In the genomic region with DNA sequence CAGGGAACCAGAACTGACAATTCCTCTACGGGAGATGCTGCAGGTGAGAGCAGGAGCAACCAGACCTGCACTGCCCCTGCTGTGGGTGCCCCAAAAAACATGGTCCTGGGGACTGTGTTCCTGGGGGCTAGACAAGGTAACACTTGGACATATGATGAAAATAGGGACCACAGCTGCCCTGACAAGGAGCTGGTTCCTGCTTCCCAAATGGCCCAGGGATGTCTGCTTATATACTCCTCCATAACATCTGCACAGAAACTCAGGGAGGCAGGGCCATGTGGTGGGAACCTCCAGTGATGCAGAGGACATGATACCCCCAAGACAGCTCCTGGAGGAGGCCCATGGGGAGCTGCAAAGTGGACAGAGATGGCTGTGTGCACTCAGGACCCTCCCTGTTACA, we compare ENCODE assay signal across 19 cellular contexts.
A peak's percentile ranks its signal among the peaks of the same experiment; 100 is the strongest.
DNase-seq lines count a peak whose midpoint lies in the region; TF ChIP-seq lines count a peak whose summit lies in the region.
"Had no signal": no experiment of that assay in that cellular context is flagged by ENCODE, and none has a peak within 500 bp of the region (broad histone marks: within the 10 kb centered on the region; RNA-seq: fewer than 3 reads in every experiment).

No MANE protein-coding gene starts in this region.

- peak; percentile 41 for DNase-seq in activated CD8-positive, alpha-beta memory T cell treated with anti-CD3 and anti-CD28 coated beads, Interleukin-2, amount 50 U/mL, for 48 hours
- DNase-seq in activated CD8-positive, alpha-beta memory T cell treated with anti-CD3 and anti-CD28 coated beads, Interleukin-2, amount 50 U/mL, for 4 hours: no peak
- DNase-seq in islet precursor cell (peak; percentile 44), iPS-NIHi11 (ENCODE audit: low spot score) (no peak), HEK293T (ENCODE audit: extremely low spot score) (no peak)
- DNase-seq: ACHN; BE2C; C1 segment of cervical spinal cord; CD4-positive, alpha-beta memory T cell; CD4-positive, CD25-positive, alpha-beta regulatory T cell; CD8-positive, alpha-beta memory T cell; COR-L47; DMS 273 treated with DMSO at 0.1 percent for 48 hours; DMS153; DMS53; DMS79; DND-41; EL; GDM1 had no signal

- CTCF ChIA-PET in HEK293T (lab: Yijun Ruan, JAX): no interaction called here

- POLR2A ChIA-PET in HEK293T (lab: Yijun Ruan, JAX): no interaction called here

TF ChIP-seq in HEK293T, 16 proteins besides CTCF, POLR2A, EP300 and RAD21:
- TF ChIP-seq ZNF384 (IDR thresholded peaks at IDR 0.05) (no peak), TARDBP (IDR thresholded peaks at IDR 0.05) (no peak), FOXA1 (IDR thresholded peaks at IDR 0.05) (no peak), LEF1 (IDR thresholded peaks at IDR 0.05; ENCODE audit: borderline replicate concordance) (no peak), SP1 (IDR thresholded peaks at IDR 0.05) (no peak), FOXK2 (IDR thresholded peaks at IDR 0.05) (no peak), SUZ12 (IDR thresholded peaks at IDR 0.05) (no peak), FOXM1 (IDR thresholded peaks at IDR 0.05; ENCODE audit: borderline replicate concordance) (no peak), BHLHE40 (IDR thresholded peaks at IDR 0.05; ENCODE audit: borderline replicate concordance) (no peak), ARNT (IDR thresholded peaks at IDR 0.05) (no peak)
- TF ChIP-seq, protein P1, sequence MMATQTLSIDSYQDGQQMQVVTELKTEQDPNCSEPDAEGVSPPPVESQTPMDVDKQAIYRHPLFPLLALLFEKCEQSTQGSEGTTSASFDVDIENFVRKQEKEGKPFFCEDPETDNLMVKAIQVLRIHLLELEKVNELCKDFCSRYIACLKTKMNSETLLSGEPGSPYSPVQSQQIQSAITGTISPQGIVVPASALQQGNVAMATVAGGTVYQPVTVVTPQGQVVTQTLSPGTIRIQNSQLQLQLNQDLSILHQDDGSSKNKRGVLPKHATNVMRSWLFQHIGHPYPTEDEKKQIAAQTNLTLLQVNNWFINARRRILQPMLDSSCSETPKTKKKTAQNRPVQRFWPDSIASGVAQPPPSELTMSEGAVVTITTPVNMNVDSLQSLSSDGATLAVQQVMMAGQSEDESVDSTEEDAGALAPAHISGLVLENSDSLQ (IDR thresholded peaks at IDR 0.05): no peak

Comparison
In these comparisons a context has a peak if more than half of its experiments do, and no peak if none do; other contexts are left out.
1. DNase-seq: peak in activated CD8-positive, alpha-beta memory T cell treated with anti-CD3 and anti-CD28 coated beads, Interleukin-2, amount 50 U/mL, for 48 hours (single experiment) and islet precursor cell (single experiment); none in activated CD8-positive, alpha-beta memory T cell treated with anti-CD3 and anti-CD28 coated beads, Interleukin-2, amount 50 U/mL, for 4 hours (single experiment), iPS-NIHi11 (single experiment) and HEK293T (single experiment).